ENCODE assay signal across 10 cellular contexts in genomic region chr6:111625511-111626331, GRCh38. TPM values are rescaled to one million over a fixed set of nuclear protein-coding genes. Genes with fewer than 3 reads are reported as not detected.
DNase-seq lines count a peak whose midpoint lies in the region; ATAC-seq lines count a peak whose summit lies in the region.
"Had no signal": no experiment of that assay in that cellular context is flagged by ENCODE, and none has a peak within 500 bp of the region (broad histone marks: within the 10 kb centered on the region; RNA-seq: fewer than 3 reads in every experiment).

No MANE protein-coding gene starts in this region.

- no peak overlapping the region for H3K27ac Mint-ChIP-seq in T-helper 17 cell
- no peak overlapping the region for H3K27ac Mint-ChIP-seq in stimulated activated naive B cell treated with anti-CD40 and anti-IgM and Interleukin-4, amounts not matched to agents 10 μg/mL and 1 μg/mL and 100 μg/mL, for 72 hours

- peaks cover 3 to 6% of the 10 kb centered on the region in 2 donors for H3K9me3 Mint-ChIP-seq in stimulated activated naive B cell treated with anti-CD40 and anti-IgM and Interleukin-4, amounts not matched to agents 10 μg/mL and 1 μg/mL and 100 μg/mL, for 72 hours

- ATAC-seq in T-helper 17 cell (no peak), GM19023 (IDR thresholded peaks at IDR 0.05; ENCODE audit: unreplicated experiment) (no peak)
- ATAC-seq in stimulated activated naive B cell treated with anti-CD40 and anti-IgM and Interleukin-4, amounts not matched to agents 10 μg/mL and 1 μg/mL and 100 μg/mL, for 72 hours (replicated peaks): no peak

- H3K36me3 ChIP-seq in duodenal mucosa (ENCODE audit: control insufficient read depth in 1 of 2, insufficient read depth in 2 of 2, low read length in 2 of 2): no peaks in the 10 kb centered on the region

- peaks cover 18 to 23% of the 10 kb centered on the region in 2 donors for H3K4me1 ChIP-seq in duodenal mucosa (ENCODE audit: control insufficient read depth in 1 of 2, insufficient read depth in 2 of 2, low read length in 2 of 2)
- H3K4me1 ChIP-seq: parathyroid adenoma had no signal

- H3K4me3 ChIP-seq in duodenal mucosa (ENCODE audit: low read depth in 1 of 2, low read length in 2 of 2): peak overlapping the region; percentile 41 to 46
- H3K4me3 ChIP-seq: PC-9 had no signal

- H3K27me3 ChIP-seq in duodenal mucosa (ENCODE audit: control insufficient read depth in 1 of 2, insufficient read depth in 2 of 2, low read length in 2 of 2): no peaks in the 10 kb centered on the region

- peak; percentile 50 for DNase-seq in AG08395 (ENCODE audit: low spot score)
- DNase-seq in NCI-H1694 treated with DMSO at 0.1 percent for 48 hours (lab: John Stamatoyannopoulos, UW): peak; percentile 86
- DNase-seq in myocyte (ENCODE audit: low read depth): peak; percentile 88
- DNase-seq in NCI-H510A (lab: John Stamatoyannopoulos, UW): no peak
- no peak for DNase-seq in T-helper 17 cell
- no peak for DNase-seq in stimulated activated naive B cell treated with anti-CD40 and anti-IgM and Interleukin-4, amounts not matched to agents 10 μg/mL and 1 μg/mL and 100 μg/mL, for 72 hours
- DNase-seq: PC-9 had no signal

- H3K27ac ChIP-seq in duodenal mucosa (ENCODE audit: low read depth, low read length): no peak overlapping the region
- H3K27ac ChIP-seq: parathyroid adenoma, PC-9 had no signal

- no peaks in the 10 kb centered on the region for H3K4me1 Mint-ChIP-seq in T-helper 17 cell
- H3K4me1 Mint-ChIP-seq in stimulated activated naive B cell treated with anti-CD40 and anti-IgM and Interleukin-4, amounts not matched to agents 10 μg/mL and 1 μg/mL and 100 μg/mL, for 72 hours: no peaks in the 10 kb centered on the region

- H3K9ac ChIP-seq in duodenal mucosa (ENCODE audit: low read depth in 1 of 2, low read length in 2 of 2): peak overlapping the region in 1 of 2 donors; percentile 6
- H3K9ac ChIP-seq: parathyroid adenoma had no signal

- H3K4me3 Mint-ChIP-seq in T-helper 17 cell: no peak overlapping the region
- H3K4me3 Mint-ChIP-seq in stimulated activated naive B cell treated with anti-CD40 and anti-IgM and Interleukin-4, amounts not matched to agents 10 μg/mL and 1 μg/mL and 100 μg/mL, for 72 hours: no peak overlapping the region

- peaks cover 2% of the 10 kb centered on the region for H3K36me3 Mint-ChIP-seq in T-helper 17 cell (ENCODE audit: low read depth)
- H3K36me3 Mint-ChIP-seq in stimulated activated naive B cell treated with anti-CD40 and anti-IgM and Interleukin-4, amounts not matched to agents 10 μg/mL and 1 μg/mL and 100 μg/mL, for 72 hours: no peaks in the 10 kb centered on the region

- H3K9me3 ChIP-seq in duodenal mucosa (ENCODE audit: control insufficient read depth in 1 of 2, low read length in 2 of 2) (no peaks in the 10 kb centered on the region), T-helper 17 cell (ENCODE audit: control insufficient read depth, low read length, poor library complexity, severe bottlenecking) (no peaks in the 10 kb centered on the region)

- H3K27me3 Mint-ChIP-seq in T-helper 17 cell: peaks cover 5% of the 10 kb centered on the region
- H3K27me3 Mint-ChIP-seq in stimulated activated naive B cell treated with anti-CD40 and anti-IgM and Interleukin-4, amounts not matched to agents 10 μg/mL and 1 μg/mL and 100 μg/mL, for 72 hours: peaks cover 0 to 3% of the 10 kb centered on the region in 2 donors

RNA-seq across cellular contexts. Expression of gene TRAF3IP2, which starts 20.0 kb away (rescaled TPM):
- total RNA-seq in myocyte: 14.6 and 19.7 TPM in 2 replicates
- polyA plus RNA-seq in myocyte (2012): 21.3 TPM
- total RNA-seq in T-helper 17 cell: 10 to 100 TPM; 19.9 to 33.5 TPM

Comparison
In these comparisons a context has a peak if more than half of its experiments do, and no peak if none do; other contexts are left out.
1. DNase-seq: peak in AG08395 (single experiment), NCI-H1694 treated with DMSO at 0.1 percent for 48 hours (single experiment) and myocyte (single experiment); none in NCI-H510A (single experiment), T-helper 17 cell (0 of 3) and stimulated activated naive B cell treated with anti-CD40 and anti-IgM and Interleukin-4, amounts not matched to agents 10 μg/mL and 1 μg/mL and 100 μg/mL, for 72 hours (single experiment).